13 cellular contexts compared by ENCODE assay signal in the genomic region with DNA sequence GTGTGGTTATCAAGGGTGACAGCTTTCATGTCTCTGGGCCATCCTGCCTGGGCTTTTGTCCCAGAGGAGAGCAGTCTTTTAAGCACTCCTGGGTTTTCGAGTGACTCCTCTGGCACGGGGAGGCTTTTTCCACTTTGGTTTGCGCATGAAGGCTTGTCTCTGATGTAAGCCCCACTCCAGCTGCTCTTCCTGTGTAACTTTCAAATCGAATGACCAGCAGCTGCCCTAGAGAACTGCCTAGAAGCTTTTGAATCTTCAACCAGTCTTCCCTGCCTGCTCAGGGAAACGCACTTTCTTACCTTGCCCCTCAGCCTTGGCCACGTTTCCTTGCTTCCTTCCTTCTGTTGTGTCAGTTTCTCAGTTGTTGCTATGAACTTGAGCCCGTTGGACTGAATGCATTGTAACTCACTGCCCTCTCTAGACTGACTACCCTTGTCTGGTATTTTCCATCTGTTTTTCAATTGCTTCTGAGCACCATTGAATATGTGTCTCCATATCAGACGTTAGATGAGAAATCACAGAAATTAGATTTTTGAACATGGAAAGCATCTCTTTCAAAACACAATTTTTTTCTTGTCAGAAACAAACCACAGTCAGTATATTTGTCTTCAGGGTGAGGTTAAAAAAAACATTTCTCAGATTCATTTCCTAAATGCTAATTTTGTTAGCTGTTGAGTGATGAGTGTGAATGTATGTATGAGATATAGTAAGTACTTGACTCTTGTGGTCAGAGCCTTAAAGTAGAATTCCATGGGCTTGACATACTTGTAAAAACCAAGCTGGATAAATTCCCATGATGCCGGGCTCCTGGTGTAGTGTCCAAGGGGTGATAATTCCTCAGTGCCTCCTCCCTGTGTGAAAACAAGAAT. TPM values are rescaled to one million over a fixed set of nuclear protein-coding genes. Genes with fewer than 3 reads are reported as not detected.
A peak's percentile ranks its signal among the peaks of the same experiment; 100 is the strongest.
DNase-seq lines count a peak whose midpoint lies in the region; ATAC-seq and TF ChIP-seq lines count a peak whose summit lies in the region.
"Had no signal": no experiment of that assay in that cellular context is flagged by ENCODE, and none has a peak within 500 bp of the region (broad histone marks: within the 10 kb centered on the region; RNA-seq: fewer than 3 reads in every experiment).

No MANE protein-coding gene starts in this region.

- no peaks in the 10 kb centered on the region for H3K79me1 ChIP-seq in IMR-90 (ENCODE audit: low read depth in 1 of 2, low read length in 2 of 2)

- peak overlapping the region; percentile 64 for H2AFZ ChIP-seq in IMR-90 (replicated peaks; ENCODE audit: low read length, poor library complexity)

- 0 out of 2 replicates have a peak, but pooled peaks cover 3% of the 10 kb centered on the region for H3K9me1 ChIP-seq in IMR-90 (ENCODE audit: insufficient read depth, low read length)

- in situ Hi-C loops in IMR-90 (cut with MboI; ENCODE audit: low sequenced_read_pairs) = loop anchor here (5.0 kb wide), 2 partner anchors 132 to 177 kb away; no protein-coding TSS in a partner anchor

- no peaks in the 10 kb centered on the region; the same call in 1 of the 2 replicates for H4K20me1 ChIP-seq in IMR-90 (ENCODE audit: insufficient read depth, low read length)

- dilution Hi-C loops in IMR-90 (cut with HindIII; ENCODE audit: low sequenced_read_pairs, unreplicated experiment) = no loop called here

- H3K4ac ChIP-seq in IMR-90 (ENCODE audit: low read depth, low read length) = peak overlapping the region; percentile 51

- H3K23ac ChIP-seq in IMR-90 (ENCODE audit: low read depth, low read length) = peak overlapping the region; percentile 9

- H3K9ac ChIP-seq in IMR-90 (ENCODE audit: low read depth, low read length) = no peak overlapping the region
- H3K9ac ChIP-seq in duodenal mucosa (ENCODE audit: low read depth in 1 of 2, low read length in 2 of 2) = no peak overlapping the region

- peak overlapping the region; percentile 27; the same call in 1 of the 2 replicates for H4K5ac ChIP-seq in IMR-90 (ENCODE audit: low read depth, low read length)

- TF ChIP-seq RAD21 in IMR-90 (IDR thresholded peaks at IDR 0.05; ENCODE audit: low read length) = 0 out of 2 replicates have a peak, but pooled peaks have one; percentile 3

- H3K4me2 ChIP-seq in IMR-90 (ENCODE audit: low read depth, low read length) = peak overlapping the region; percentile 48

- POLR2A ChIA-PET in IMR-90 (lab: Charles Lee; ENCODE audit: unreplicated experiment) = interaction anchor here (0.7 kb wide), 1 partner anchor 194 kb away, joined by 3 read pairs; no protein-coding TSS in a partner anchor

- peak overlapping the region; percentile 85 for H3K18ac ChIP-seq in IMR-90 (ENCODE audit: low read depth, low read length)

- no peak overlapping the region for H2AK9ac ChIP-seq in IMR-90 (replicated peaks; ENCODE audit: low read depth, low read length, poor library complexity)

- intact Hi-C loops in IMR-90 (cut with micrococcal nuclease) = loop anchor here (1.0 kb wide), 2 partner anchors 133 to 238 kb away; no protein-coding TSS in a partner anchor
- intact Hi-C loops in tibial artery (cut with DNase I; ENCODE audit: low total_unique reads) = loop anchor here (5.0 kb wide), 1 partner anchor 132 kb away; no protein-coding TSS in a partner anchor

- CTCF ChIA-PET in IMR-90 (lab: Yijun Ruan, JAX) = interaction anchor here (1.3 kb wide), 1 partner anchor 135 kb away, joined by 4 read pairs; no protein-coding TSS in a partner anchor

- DNase-seq in IMR-90 = peak; percentile 76
- DNase-seq in medulla oblongata (ENCODE audit: extremely low spot score) = peak; percentile 47
- DNase-seq in tibial artery = peak; percentile 70 to 88
- DNase-seq in NCI-H82 (lab: John Stamatoyannopoulos, UW) = no peak
- no peak for DNase-seq in HuH-7.5 (ENCODE audit: low spot score)
- DNase-seq: activated CD4-positive, alpha-beta T cell treated with anti-CD3 and anti-CD28 coated beads for 4 hours; central memory CD4-positive, alpha-beta T cell; kidney; NCI-H146; stimulated activated CD4-positive, alpha-beta T cell treated with anti-CD3 and anti-CD28 coated beads, Interleukin-2, amount 100 ng/mL, for 24 hours had no signal

- H3K27me3 ChIP-seq in IMR-90 (ENCODE audit: control insufficient read depth, insufficient read depth, low read length) (no peaks in the 10 kb centered on the region), duodenal mucosa (ENCODE audit: control insufficient read depth in 1 of 2, insufficient read depth in 2 of 2, low read length in 2 of 2) (no peaks in the 10 kb centered on the region), tibial artery (no peaks in the 10 kb centered on the region)

- H3K4me3 ChIP-seq in IMR-90 (ENCODE audit: insufficient read depth, low read depth, low read length) (no peak overlapping the region), duodenal mucosa (ENCODE audit: low read depth in 1 of 2, low read length in 2 of 2) (no peak overlapping the region), tibial artery (no peak overlapping the region)

- H3K4me1 ChIP-seq in IMR-90 (ENCODE audit: control insufficient read depth, insufficient read depth, low read length) = peaks cover 9% of the 10 kb centered on the region
- no peaks in the 10 kb centered on the region for H3K4me1 ChIP-seq in duodenal mucosa (ENCODE audit: control insufficient read depth in 1 of 2, insufficient read depth in 2 of 2, low read length in 2 of 2)
- peaks cover 0 to 67% (median 12%) of the 10 kb centered on the region in 4 donors for H3K4me1 ChIP-seq in tibial artery

- no peak for TF ChIP-seq CTCF in IMR-90 (conservative IDR thresholded peaks at IDR 0.05; ENCODE audit: low read depth, low read length)
- no peak for TF ChIP-seq CTCF in tibial artery (IDR thresholded peaks at IDR 0.05)

- peak overlapping the region; percentile 69; the same call in 1 of the 2 replicates for H2BK20ac ChIP-seq in IMR-90 (ENCODE audit: low read depth, low read length)

- H2BK15ac ChIP-seq in IMR-90 (ENCODE audit: low read depth, low read length) = 0 out of 3 replicates have a peak overlapping the region, but pooled peaks have one; percentile 0

- 0 out of 2 replicates have a peak overlapping the region, but pooled peaks have one; percentile 56 for H4K91ac ChIP-seq in IMR-90 (ENCODE audit: insufficient read depth, low read depth, low read length)

- peak overlapping the region in 1 of 2 experiments; percentile 53; a peak in 1 of 4 replicates for H4K8ac ChIP-seq in IMR-90 (ENCODE audit: low read depth in 2 of 2, low read length in 2 of 2)

- H3K9me3 ChIP-seq in IMR-90 (ENCODE audit: control insufficient read depth, insufficient read depth, low read length) = no peaks in the 10 kb centered on the region
- H3K9me3 ChIP-seq in duodenal mucosa (ENCODE audit: control insufficient read depth in 1 of 2, low read length in 2 of 2) = no peaks in the 10 kb centered on the region
- no peaks in the 10 kb centered on the region for H3K9me3 ChIP-seq in tibial artery

- WGBS in IMR-90 (ENCODE audit: extremely low coverage in 2 of 2, insufficient read length in 1 of 2), 2 experiments = 67% methylated on average over 3 of the region's 9 CpGs; no CpG with 5 or more reads in 1 of the 2 experiments

- ATAC-seq in IMR-90 (ENCODE audit: low read depth) (peak; percentile 75), HG03469 (IDR thresholded peaks at IDR 0.05; ENCODE audit: unreplicated experiment) (no peak), HG03097 (IDR thresholded peaks at IDR 0.05; ENCODE audit: low FRiP score, unreplicated experiment) (no peak)

- H2AK5ac ChIP-seq in IMR-90 (ENCODE audit: low read depth, low read length) = peak overlapping the region; percentile 52; the same call in 1 of the 2 replicates

- H2BK120ac ChIP-seq in IMR-90 (ENCODE audit: low read depth, low read length) = peak overlapping the region; percentile 58

- peak overlapping the region; percentile 48; the same call in 1 of the 2 replicates for H3K27ac ChIP-seq in IMR-90 (ENCODE audit: insufficient read depth, low read length)
- H3K27ac ChIP-seq in duodenal mucosa (ENCODE audit: low read depth, low read length) = peak overlapping the region; percentile 56
- peak overlapping the region; percentile 81 to 85 for H3K27ac ChIP-seq in tibial artery

- H3K36me3 ChIP-seq in IMR-90 (ENCODE audit: control insufficient read depth, insufficient read depth, low read length) (no peaks in the 10 kb centered on the region), duodenal mucosa (ENCODE audit: control insufficient read depth in 1 of 2, insufficient read depth in 2 of 2, low read length in 2 of 2) (peaks cover 0 to 7% of the 10 kb centered on the region in 2 donors), tibial artery (no peaks in the 10 kb centered on the region)

- peak overlapping the region; percentile 36 for H2BK5ac ChIP-seq in IMR-90 (ENCODE audit: low read depth, low read length, poor library complexity, severe bottlenecking)

- H3K56ac ChIP-seq in IMR-90 (ENCODE audit: extremely low read depth, insufficient read depth, low read length) = no peak overlapping the region

- H3K14ac ChIP-seq in IMR-90 (replicated peaks; ENCODE audit: low read depth, low read length) = peak overlapping the region; percentile 4; the same call in 1 of the 2 replicates

- no TSS peak for BruUV-seq in IMR-90 (replicated peaks; lab: Mats Ljungman, UMichigan)

- TF ChIP-seq POLR2A in IMR-90 (IDR thresholded peaks at IDR 0.05; ENCODE audit: low read depth, low read length) = no peak

TF ChIP-seq in IMR-90, 13 proteins besides CTCF, POLR2A, EP300 and RAD21:
- TF ChIP-seq CHD1 (IDR thresholded peaks at IDR 0.05; ENCODE audit: low read depth, low read length) = no peak
- TF ChIP-seq, protein P1, sequence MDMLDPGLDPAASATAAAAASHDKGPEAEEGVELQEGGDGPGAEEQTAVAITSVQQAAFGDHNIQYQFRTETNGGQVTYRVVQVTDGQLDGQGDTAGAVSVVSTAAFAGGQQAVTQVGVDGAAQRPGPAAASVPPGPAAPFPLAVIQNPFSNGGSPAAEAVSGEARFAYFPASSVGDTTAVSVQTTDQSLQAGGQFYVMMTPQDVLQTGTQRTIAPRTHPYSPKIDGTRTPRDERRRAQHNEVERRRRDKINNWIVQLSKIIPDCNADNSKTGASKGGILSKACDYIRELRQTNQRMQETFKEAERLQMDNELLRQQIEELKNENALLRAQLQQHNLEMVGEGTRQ (IDR thresholded peaks at IDR 0.05; ENCODE audit: low read depth, low read length) = no peak

RNA-seq across cellular contexts. Expression of a gene that starts 45.4 kb away (rescaled TPM):
- total RNA-seq in IMR-90 (2012; rRNA removed) = 19.0 and 25.0 TPM in 2 replicates
- polyA plus RNA-seq in IMR-90 (2012; rRNA removed) = 5.2 and 6.9 TPM in 2 replicates
- polyA plus RNA-seq in IMR-90 (2012; cell fraction: cytosol; rRNA removed) = 2.6 and 3.3 TPM in 2 replicates
- polyA plus RNA-seq in IMR-90 (2012; cell fraction: nucleus; rRNA removed; ENCODE audit: low replicate concordance) = 2.4 and 7.3 TPM in 2 replicates

RNA-seq across cellular contexts. Expression of a gene that starts 56.8 kb away (rescaled TPM):
- total RNA-seq in IMR-90 (2012; rRNA removed) = 7.5 and 18.6 TPM in 2 replicates
- polyA plus RNA-seq in IMR-90 (2012; rRNA removed) = 6.5 and 8.1 TPM in 2 replicates
- 1.7 and 2.0 TPM in 2 replicates for polyA plus RNA-seq in IMR-90 (2012; cell fraction: cytosol; rRNA removed)
- polyA plus RNA-seq in IMR-90 (2012; cell fraction: nucleus; rRNA removed; ENCODE audit: low replicate concordance) = 0.40 and 2.3 TPM in 2 replicates

Comparison
In these comparisons a context has a peak if more than half of its experiments do, and no peak if none do; other contexts are left out.
1. DNase-seq: peak in IMR-90 (single experiment), medulla oblongata (single experiment) and tibial artery (2 of 2); none in NCI-H82 (single experiment) and HuH-7.5 (single experiment).
2. Peak in every context shown above with its lines, with median percentiles within 50 percentile points of each other: H3K27ac ChIP-seq.